In the genomic region with DNA sequence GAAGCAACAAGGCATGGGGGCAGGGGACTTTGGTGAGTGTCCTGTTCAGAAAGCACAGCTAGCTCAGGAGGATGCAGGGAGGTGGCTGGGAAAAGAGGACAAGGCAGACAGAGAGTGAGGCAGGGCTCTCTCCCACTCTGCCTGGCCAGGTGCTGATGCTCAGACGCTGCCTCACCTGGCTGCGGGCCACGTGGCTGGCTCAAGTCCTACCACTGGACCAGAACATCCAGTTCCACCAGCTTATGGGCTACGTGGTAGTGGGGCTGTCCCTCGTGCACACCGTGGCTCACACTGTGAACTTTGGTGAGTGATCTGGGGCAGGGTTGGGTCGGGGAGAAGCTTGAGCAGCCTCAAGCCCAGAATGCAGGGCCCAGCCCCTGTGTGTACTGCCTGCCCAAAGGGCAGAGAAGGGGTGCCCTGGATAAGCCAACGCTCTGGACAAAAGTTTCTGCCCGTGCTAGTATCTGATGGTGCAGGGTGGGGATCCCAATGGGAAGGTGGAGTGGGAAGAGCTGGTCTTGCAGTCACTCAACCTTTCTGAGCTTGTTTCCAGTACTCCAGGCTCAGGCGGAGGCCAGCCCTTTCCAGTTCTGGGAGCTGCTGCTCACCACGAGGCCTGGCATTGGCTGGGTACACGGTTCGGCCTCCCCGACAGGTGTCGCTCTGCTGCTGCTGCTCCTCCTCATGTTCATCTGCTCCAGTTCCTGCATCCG, we compare ENCODE assay signal across 1 cellular context.
A peak's percentile ranks its signal among the peaks of the same experiment; 100 is the strongest.
TF ChIP-seq lines count a peak whose summit lies in the region.

No MANE protein-coding gene starts in this region.

TF ChIP-seq in H1, 55 proteins besides CTCF, POLR2A, EP300 and RAD21 (continued from another document):
- TF ChIP-seq, protein P1, sequence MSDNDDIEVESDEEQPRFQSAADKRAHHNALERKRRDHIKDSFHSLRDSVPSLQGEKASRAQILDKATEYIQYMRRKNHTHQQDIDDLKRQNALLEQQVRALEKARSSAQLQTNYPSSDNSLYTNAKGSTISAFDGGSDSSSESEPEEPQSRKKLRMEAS (IDR thresholded peaks at IDR 0.05) = peak; percentile 93
